ENCODE assay signal across 27 cellular contexts in genomic region chr2:221449406-221449805, GRCh38.
"Had no signal": no experiment of that assay in that cellular context is flagged by ENCODE, and none has a peak within 500 bp of the region (broad histone marks: within the 10 kb centered on the region; RNA-seq: fewer than 3 reads in every experiment).

No MANE protein-coding gene starts in this region.

- DNase-seq: dermis blood vessel endothelial cell; effector memory CD8-positive, alpha-beta T cell; foreskin fibroblast; gastrocnemius medialis; head of caudate nucleus; left ventricle myocardium superior; lower lobe of right lung; mucosa of descending colon; naive B cell; nucleus accumbens; psoas muscle; right cardiac atrium; sigmoid colon; stimulated activated CD4-positive, alpha-beta T cell treated with anti-CD3 and anti-CD28 coated beads, Interleukin-2, amount 100 ng/mL, for 24 hours; stimulated activated CD4-positive, alpha-beta T cell treated with anti-CD3 and anti-CD28 coated beads, Interleukin-4, amount 100 ng/mL, for 24 hours; stimulated activated naive CD4-positive, alpha-beta T cell treated with Interleukin-2 at 50 U/mL for 16 hours; stomach; testis; tibial artery; upper lobe of right lung; uterus had no signal

- H3K4me1 ChIP-seq: psoas muscle, testis, uterus had no signal

- ATAC-seq: effector memory CD8-positive, alpha-beta T cell; gastrocnemius medialis; left ventricle myocardium superior; lower lobe of right lung; mucosa of descending colon; natural killer cell treated with Interleukin-12 subunit alpha and Interleukin-12 subunit beta and Interleukin-15 and Interleukin-18, amount 100 ng/mL, for 72 hours; psoas muscle; right cardiac atrium; stimulated activated effector memory CD8-positive, alpha-beta T cell treated with anti-CD3 and anti-CD28 coated beads, Interleukin-12 subunit alpha, Interleukin-12 subunit beta, amount 100 ng/mL, for 72 hours; upper lobe of right lung had no signal

- FAIRE-seq: keratinocyte had no signal

- H3K9me3 ChIP-seq: gastrocnemius medialis, lower lobe of right lung, mucosa of descending colon, psoas muscle, sigmoid colon, stomach, testis, tibial artery, upper lobe of right lung, uterus had no signal

- H3K27ac Mint-ChIP-seq: effector memory CD8-positive, alpha-beta T cell; mesothelial cell of epicardium; stimulated activated effector memory CD8-positive, alpha-beta T cell treated with anti-CD3 and anti-CD28 coated beads, Interleukin-12 subunit alpha, Interleukin-12 subunit beta, amount 100 ng/mL, for 72 hours had no signal

- H3K4me1 Mint-ChIP-seq: stimulated activated effector memory CD8-positive, alpha-beta T cell treated with anti-CD3 and anti-CD28 coated beads, Interleukin-12 subunit alpha, Interleukin-12 subunit beta, amount 100 ng/mL, for 72 hours had no signal

- H3K27ac ChIP-seq: coronary artery, gastrocnemius medialis, lower lobe of right lung, psoas muscle, sigmoid colon, stomach, testis, tibial artery, upper lobe of right lung, uterus had no signal

- H3K4me3 Mint-ChIP-seq: effector memory CD8-positive, alpha-beta T cell; mesothelial cell of epicardium; natural killer cell treated with Interleukin-12 subunit alpha and Interleukin-12 subunit beta and Interleukin-15 and Interleukin-18, amount 100 ng/mL, for 72 hours; neural crest cell; stimulated activated effector memory CD8-positive, alpha-beta T cell treated with anti-CD3 and anti-CD28 coated beads, Interleukin-12 subunit alpha, Interleukin-12 subunit beta, amount 100 ng/mL, for 72 hours had no signal

- H3K4me3 ChIP-seq: coronary artery, gastrocnemius medialis, lower lobe of right lung, mucosa of descending colon, psoas muscle, sigmoid colon, stomach, testis, tibial artery, upper lobe of right lung, uterus had no signal

- H3K36me3 Mint-ChIP-seq: naive B cell; natural killer cell treated with Interleukin-12 subunit alpha and Interleukin-12 subunit beta and Interleukin-15 and Interleukin-18, amount 100 ng/mL, for 72 hours; stimulated activated effector memory CD8-positive, alpha-beta T cell treated with anti-CD3 and anti-CD28 coated beads, Interleukin-12 subunit alpha, Interleukin-12 subunit beta, amount 100 ng/mL, for 72 hours had no signal

- H3K27me3 Mint-ChIP-seq: effector memory CD8-positive, alpha-beta T cell; naive B cell; natural killer cell treated with Interleukin-12 subunit alpha and Interleukin-12 subunit beta and Interleukin-15 and Interleukin-18, amount 100 ng/mL, for 72 hours had no signal

- H3K36me3 ChIP-seq: gastrocnemius medialis, lower lobe of right lung, upper lobe of right lung, uterus had no signal

- H3K9me3 Mint-ChIP-seq: effector memory CD8-positive, alpha-beta T cell; mesothelial cell of epicardium; naive B cell; natural killer cell treated with Interleukin-12 subunit alpha and Interleukin-12 subunit beta and Interleukin-15 and Interleukin-18, amount 100 ng/mL, for 72 hours; neural crest cell; stimulated activated effector memory CD8-positive, alpha-beta T cell treated with anti-CD3 and anti-CD28 coated beads, Interleukin-12 subunit alpha, Interleukin-12 subunit beta, amount 100 ng/mL, for 72 hours had no signal

- H3K27me3 ChIP-seq: gastrocnemius medialis, sigmoid colon, stomach, testis, tibial artery, upper lobe of right lung, uterus had no signal
